ENCODE assay signal across 29 cellular contexts in the genomic region with DNA sequence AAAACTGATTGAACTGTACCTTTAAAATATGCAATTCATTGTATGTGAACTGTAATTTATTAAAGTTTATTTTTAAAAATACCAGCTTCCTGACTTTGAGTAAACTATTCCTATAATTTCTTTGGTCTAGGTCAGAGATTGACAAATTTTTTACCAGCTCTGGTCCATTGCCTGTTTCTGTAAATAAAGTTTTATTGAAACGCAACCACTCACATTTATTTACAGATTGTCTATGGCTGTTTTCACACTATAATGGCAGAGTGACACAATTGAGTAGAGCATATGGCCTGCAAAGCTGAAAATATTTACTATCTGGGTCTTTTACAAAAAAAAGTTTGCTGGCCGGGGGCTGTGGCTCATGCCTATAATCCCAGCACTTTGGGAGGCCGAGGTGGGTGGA. TPM values are rescaled to one million over a fixed set of nuclear protein-coding genes. Genes with fewer than 3 reads are reported as not detected.
"Had no signal": no experiment of that assay in that cellular context is flagged by ENCODE, and none has a peak within 500 bp of the region (broad histone marks: within the 10 kb centered on the region; RNA-seq: fewer than 3 reads in every experiment).

No MANE protein-coding gene starts in this region.

- DNase-seq: activated effector memory CD4-positive, alpha-beta T cell treated with anti-CD3 and anti-CD28 coated beads, Interleukin-2, amount 50 U/mL, for 16 hours; activated effector memory CD4-positive, alpha-beta T cell treated with Interleukin-2 at 50 U/mL for 16 hours; activated gamma-delta T cell; activated gamma-delta T cell treated with Interleukin-2 at 50 U/mL for 16 hours; activated naive CD4-positive, alpha-beta T cell; activated naive CD4-positive, alpha-beta T cell treated with anti-CD3 and anti-CD28 coated beads for 36 hours; activated naive CD4-positive, alpha-beta T cell treated with anti-CD3 and anti-CD28 coated beads, Interleukin-2, amount 10 ng/mL, durations not matched to agents 7 days and 5 days; activated naive CD4-positive, alpha-beta T cell treated with anti-CD3 and anti-CD28 coated beads, Interleukin-2, amount 50 U/mL, for 16 hours; activated naive CD4-positive, alpha-beta T cell treated with Interleukin-2 at 50 U/mL for 16 hours; activated naive CD8-positive, alpha-beta T cell treated with anti-CD3 and anti-CD28 coated beads for 36 hours; activated naive CD8-positive, alpha-beta T cell treated with anti-CD3 and anti-CD28 coated beads, Interleukin-2, amount 10 ng/mL, durations not matched to agents 7 days and 5 days; activated naive CD8-positive, alpha-beta T cell treated with anti-CD3 and anti-CD28 coated beads, Interleukin-2, amount 50 U/mL, for 24 hours; activated T-cell treated with anti-CD3 and anti-CD28 coated beads, Interleukin-2, amount 50 U/mL, for 24 hours; activated T-cell treated with anti-CD3 and anti-CD28 coated beads, Interleukin-2, amount 50 U/mL, for 4 hours; adrenal gland; amniotic stem cell; amygdala; anterior cingulate cortex; aorta; body of pancreas; brain microvascular endothelial cell; caudate nucleus; central memory CD4-positive, alpha-beta T cell; cerebellar nuclear complex had no signal

- H3K9me3 ChIP-seq: adrenal gland, ascending aorta, body of pancreas had no signal

- H3K36me3 ChIP-seq: adrenal gland, ascending aorta, brain microvascular endothelial cell, breast epithelium, cardiac muscle cell had no signal

- ATAC-seq: activated naive CD8-positive, alpha-beta T cell treated with anti-CD3 and anti-CD28 coated beads, Interleukin-2, amount 50 U/mL, for 24 hours; body of pancreas had no signal

- H3K27me3 ChIP-seq: adrenal gland, ascending aorta, body of pancreas, brain microvascular endothelial cell, breast epithelium, cardiac muscle cell had no signal

- H3K4me1 ChIP-seq: adrenal gland, body of pancreas, breast epithelium had no signal

- FAIRE-seq: astrocyte, bronchial epithelial cell had no signal

- H3K27ac ChIP-seq: adrenal gland, ascending aorta, body of pancreas, brain microvascular endothelial cell, breast epithelium, cardiac muscle cell had no signal

- H3K4me3 ChIP-seq: adrenal gland, ascending aorta, body of pancreas, breast epithelium, cardiac muscle cell had no signal

RNA-seq across cellular contexts. Expression of a gene that starts 33.0 kb away (rescaled TPM):
- total RNA-seq: bronchial epithelial cell had no signal
